In the genomic region with DNA sequence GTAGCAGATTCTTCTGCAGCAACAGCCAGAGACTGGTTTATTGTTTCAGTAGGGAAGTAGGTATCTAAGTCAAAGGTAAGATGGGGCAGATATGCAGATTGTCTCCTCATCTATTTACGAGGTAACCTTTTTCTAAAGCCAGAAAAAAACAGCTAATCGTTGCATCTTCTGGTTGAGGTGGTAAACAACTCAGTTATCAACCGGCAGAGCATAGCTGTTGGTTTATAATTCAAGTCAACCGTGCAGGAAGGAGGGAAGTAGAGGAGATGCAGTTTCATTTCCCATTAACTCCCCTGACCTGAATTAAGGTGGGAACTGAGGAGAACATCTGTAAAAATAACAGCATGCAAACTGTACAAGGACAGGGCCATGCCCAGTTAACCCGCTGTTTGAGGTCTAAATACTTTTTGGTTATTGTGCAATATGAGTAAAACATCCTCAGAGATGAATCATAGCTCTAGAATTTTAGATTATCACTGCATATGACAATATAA, we compare ENCODE assay signal across 12 cellular contexts.
DNase-seq lines count a peak whose midpoint lies in the region; ATAC-seq, FAIRE-seq and TF ChIP-seq lines count a peak whose summit lies in the region.
"Had no signal": no experiment of that assay in that cellular context is flagged by ENCODE, and none has a peak within 500 bp of the region (broad histone marks: within the 10 kb centered on the region; RNA-seq: fewer than 3 reads in every experiment).

No MANE protein-coding gene starts in this region.

- H3K9me3 ChIP-seq in CD8-positive, alpha-beta memory T cell (ENCODE audit: low read length): no peaks in the 10 kb centered on the region
- H3K9me3 ChIP-seq in IMR-90 (ENCODE audit: control insufficient read depth, insufficient read depth, low read length) (no peaks in the 10 kb centered on the region), astrocyte (ENCODE audit: insufficient read depth, low read depth, low read length) (no peaks in the 10 kb centered on the region), mesenchymal stem cell (ENCODE audit: control insufficient read depth, low read length) (no peaks in the 10 kb centered on the region)
- H3K9me3 ChIP-seq: adrenal gland had no signal

- H3K4me1 Mint-ChIP-seq in CD8-positive, alpha-beta memory T cell: peaks cover 92 to 99% (median 97%) of the 10 kb centered on the region in 3 donors
- H3K4me1 Mint-ChIP-seq in astrocyte (ENCODE audit: low read depth, unreplicated experiment) (peaks cover 27% of the 10 kb centered on the region), endothelial cell (ENCODE audit: unreplicated experiment) (peaks cover 6% of the 10 kb centered on the region)

- POLR2A ChIA-PET in CD8-positive, alpha-beta memory T cell (lab: Charles Lee): interaction anchor here (1.3 to 2.2 kb wide), 4 partner anchors 10 to 25 kb away, joined by 4 to 7 read pairs (median 5); no protein-coding TSS in a partner anchor
- POLR2A ChIA-PET in IMR-90 (lab: Charles Lee; ENCODE audit: unreplicated experiment): no interaction called here

- H3K36me3 Mint-ChIP-seq in CD8-positive, alpha-beta memory T cell: no peaks in the 10 kb centered on the region
- no peaks in the 10 kb centered on the region for H3K36me3 Mint-ChIP-seq in astrocyte (ENCODE audit: low read depth, unreplicated experiment)
- no peaks in the 10 kb centered on the region for H3K36me3 Mint-ChIP-seq in endothelial cell (ENCODE audit: low read depth, unreplicated experiment)

- TF ChIP-seq CTCF in IMR-90 (conservative IDR thresholded peaks at IDR 0.05; ENCODE audit: low read depth, low read length) (no peak), astrocyte (IDR thresholded peaks at IDR 0.05; ENCODE audit: insufficient read depth, low read depth, low read length) (no peak), endothelial cell (IDR thresholded peaks at IDR 0.05; ENCODE audit: unreplicated experiment) (no peak)

- H3K18ac ChIP-seq in IMR-90 (ENCODE audit: low read depth, low read length) (peak overlapping the region; percentile 94), mesenchymal stem cell (ENCODE audit: low read depth in 1 of 2, low read length in 2 of 2) (no peak overlapping the region)

- H3K4me3 ChIP-seq in CD8-positive, alpha-beta memory T cell (ENCODE audit: low read length): no peak overlapping the region
- H3K4me3 ChIP-seq in IMR-90 (ENCODE audit: insufficient read depth, low read depth, low read length) (no peak overlapping the region), astrocyte (ENCODE audit: insufficient read depth, low read depth, low read length) (no peak overlapping the region), mesenchymal stem cell (ENCODE audit: insufficient read depth in 1 of 2, low read depth in 1 of 2, low read length in 2 of 2) (no peak overlapping the region)
- H3K4me3 ChIP-seq: adrenal gland had no signal

- no peak overlapping the region for H3K9ac ChIP-seq in IMR-90 (ENCODE audit: low read depth, low read length)
- H3K9ac ChIP-seq in astrocyte (ENCODE audit: low read length): no peak overlapping the region
- no peak overlapping the region for H3K9ac ChIP-seq in mesenchymal stem cell (ENCODE audit: low read length)

- H3K79me2 ChIP-seq in astrocyte (ENCODE audit: insufficient read depth, low read length): no peaks in the 10 kb centered on the region

- peak overlapping the region; percentile 69 for H3K56ac ChIP-seq in IMR-90 (ENCODE audit: extremely low read depth, insufficient read depth, low read length)

- intact Hi-C loops in IMR-90 (cut with micrococcal nuclease): loop anchor here (10.0 kb wide), 1 partner anchor 100 kb away; no protein-coding TSS in a partner anchor

- peak overlapping the region; percentile 95; the same call in 2 of the 3 replicates for H2BK15ac ChIP-seq in IMR-90 (ENCODE audit: low read depth, low read length)
- no peak overlapping the region for H2BK15ac ChIP-seq in mesenchymal stem cell (ENCODE audit: low read depth, poor library complexity, severe bottlenecking)

- H3K27me3 ChIP-seq in CD8-positive, alpha-beta memory T cell (ENCODE audit: insufficient read depth, low read length, poor library complexity, severe bottlenecking): no peaks in the 10 kb centered on the region
- H3K27me3 ChIP-seq in IMR-90 (ENCODE audit: control insufficient read depth, insufficient read depth, low read length): no peaks in the 10 kb centered on the region
- no peaks in the 10 kb centered on the region for H3K27me3 ChIP-seq in astrocyte (ENCODE audit: insufficient read depth, low read length)
- H3K27me3 ChIP-seq in mesenchymal stem cell (ENCODE audit: control insufficient read depth in 1 of 2, insufficient read depth in 1 of 2, low read length in 2 of 2): no peaks in the 10 kb centered on the region
- H3K27me3 ChIP-seq: adrenal gland had no signal

- H4K8ac ChIP-seq in IMR-90 (ENCODE audit: low read depth in 2 of 2, low read length in 2 of 2) (peak overlapping the region; percentile 64 to 84), mesenchymal stem cell (ENCODE audit: low read length) (no peak overlapping the region)

- H3K4me3 Mint-ChIP-seq in CD8-positive, alpha-beta memory T cell: peak overlapping the region; percentile 46 to 93 (median 61)
- no peak overlapping the region for H3K4me3 Mint-ChIP-seq in astrocyte (ENCODE audit: unreplicated experiment)
- H3K4me3 Mint-ChIP-seq in endothelial cell (ENCODE audit: unreplicated experiment): no peak overlapping the region

- H3K4ac ChIP-seq in IMR-90 (ENCODE audit: low read depth, low read length) (peak overlapping the region; percentile 73), mesenchymal stem cell (ENCODE audit: low read depth in 1 of 2, low read length in 2 of 2) (no peak overlapping the region)

- peak overlapping the region; percentile 18 for H3K27ac ChIP-seq in CD8-positive, alpha-beta memory T cell (ENCODE audit: low read depth, low read length)
- peak overlapping the region; percentile 48; the same call in 1 of the 2 replicates for H3K27ac ChIP-seq in IMR-90 (ENCODE audit: insufficient read depth, low read length)
- H3K27ac ChIP-seq in astrocyte (ENCODE audit: low read depth, low read length): no peak overlapping the region
- peak overlapping the region; percentile 91 for H3K27ac ChIP-seq in mesenchymal stem cell (ENCODE audit: low read length, poor library complexity, severe bottlenecking)
- H3K27ac ChIP-seq: adrenal gland had no signal

- no peaks in the 10 kb centered on the region for H3K27me3 Mint-ChIP-seq in CD8-positive, alpha-beta memory T cell
- H3K27me3 Mint-ChIP-seq in astrocyte (ENCODE audit: low read depth, unreplicated experiment) (no peaks in the 10 kb centered on the region), endothelial cell (ENCODE audit: unreplicated experiment) (no peaks in the 10 kb centered on the region)

- peak overlapping the region; percentile 83 for H2BK20ac ChIP-seq in IMR-90 (ENCODE audit: low read depth, low read length)

- in situ Hi-C loops in IMR-90 (cut with MboI; ENCODE audit: low sequenced_read_pairs): no loop called here

- H4K20me1 ChIP-seq in IMR-90 (ENCODE audit: insufficient read depth, low read length) (no peaks in the 10 kb centered on the region), astrocyte (ENCODE audit: insufficient read depth, low read length) (no peaks in the 10 kb centered on the region)

- H3K14ac ChIP-seq in IMR-90 (replicated peaks; ENCODE audit: low read depth, low read length): peak overlapping the region; percentile 32
- no peak overlapping the region for H3K14ac ChIP-seq in mesenchymal stem cell (ENCODE audit: low read length in 2 of 2)

- H4K91ac ChIP-seq in IMR-90 (ENCODE audit: insufficient read depth, low read depth, low read length) (peak overlapping the region; percentile 92), mesenchymal stem cell (ENCODE audit: low read length) (no peak overlapping the region)

- dilution Hi-C loops in IMR-90 (cut with HindIII; ENCODE audit: low sequenced_read_pairs, unreplicated experiment): no loop called here

- H3K36me3 ChIP-seq in CD8-positive, alpha-beta memory T cell (ENCODE audit: insufficient read depth, low read length): no peaks in the 10 kb centered on the region
- H3K36me3 ChIP-seq in IMR-90 (ENCODE audit: control insufficient read depth, insufficient read depth, low read length) (no peaks in the 10 kb centered on the region), astrocyte (ENCODE audit: insufficient read depth, low read length) (no peaks in the 10 kb centered on the region), mesenchymal stem cell (ENCODE audit: control insufficient read depth in 1 of 2, insufficient read depth in 2 of 2, low read depth in 1 of 2, low read length in 2 of 2) (no peaks in the 10 kb centered on the region)
- H3K36me3 ChIP-seq: adrenal gland had no signal

- peaks cover 88% of the 10 kb centered on the region for H3K4me1 ChIP-seq in CD8-positive, alpha-beta memory T cell (ENCODE audit: insufficient read depth, low read length)
- H3K4me1 ChIP-seq in IMR-90 (ENCODE audit: control insufficient read depth, insufficient read depth, low read length): peaks cover 18% of the 10 kb centered on the region
- H3K4me1 ChIP-seq in astrocyte (ENCODE audit: insufficient read depth, low read length): peaks cover 24% of the 10 kb centered on the region
- H3K4me1 ChIP-seq in mesenchymal stem cell (ENCODE audit: control insufficient read depth, insufficient read depth, low read depth, low read length): peaks cover 5% of the 10 kb centered on the region

- peak overlapping the region; percentile 85; the same call in 1 of the 2 replicates for H4K5ac ChIP-seq in IMR-90 (ENCODE audit: low read depth, low read length)

- H2AK5ac ChIP-seq in IMR-90 (ENCODE audit: low read depth, low read length) (peak overlapping the region; percentile 86; the same call in 1 of the 2 replicates), mesenchymal stem cell (ENCODE audit: low read length, severe bottlenecking) (no peak overlapping the region)

- WGBS in IMR-90 (ENCODE audit: extremely low coverage in 2 of 2, insufficient read length in 1 of 2), 2 experiments: no CpG with 5 or more reads among the region's 5 CpGs
- WGBS in mesenchymal stem cell: 89% methylated on average over 4 of the region's 5 CpGs

- no peak overlapping the region for H2AK9ac ChIP-seq in IMR-90 (replicated peaks; ENCODE audit: low read depth, low read length, poor library complexity)

- TF ChIP-seq POLR2A in IMR-90 (IDR thresholded peaks at IDR 0.05; ENCODE audit: low read depth, low read length): no peak

- CTCF ChIA-PET in CD8-positive, alpha-beta memory T cell (lab: Charles Lee): interaction anchor here (0.9 to 3.4 kb wide), 5 partner anchors 17 to 158 kb away, joined by 3 to 27 read pairs (median 4); no protein-coding TSS in a partner anchor
- CTCF ChIA-PET in IMR-90 (lab: Yijun Ruan, JAX): no interaction called here

- peak overlapping the region; percentile 49 for H3K23ac ChIP-seq in IMR-90 (ENCODE audit: low read depth, low read length)
- H3K23ac ChIP-seq in mesenchymal stem cell (ENCODE audit: low read length in 2 of 2): no peak overlapping the region

- FAIRE-seq in astrocyte (lab: Jason Lieb, UNC): peak; percentile 32
- FAIRE-seq: G401.6 had no signal

- H3K9me3 Mint-ChIP-seq in CD8-positive, alpha-beta memory T cell: no peaks in the 10 kb centered on the region
- H3K9me3 Mint-ChIP-seq in astrocyte (ENCODE audit: unreplicated experiment) (no peaks in the 10 kb centered on the region), endothelial cell (ENCODE audit: unreplicated experiment) (no peaks in the 10 kb centered on the region)

- ATAC-seq in IMR-90 (ENCODE audit: low read depth) (peak; percentile 24; the same call in 1 of the 2 replicates), GM19467 (IDR thresholded peaks at IDR 0.05; ENCODE audit: unreplicated experiment) (no peak), GM21447 (IDR thresholded peaks at IDR 0.05; ENCODE audit: unreplicated experiment) (no peak)

- H2AFZ ChIP-seq in IMR-90 (replicated peaks; ENCODE audit: low read length, poor library complexity) (no peak overlapping the region), astrocyte (ENCODE audit: low read depth, low read length) (no peak overlapping the region), mesenchymal stem cell (ENCODE audit: low read depth, low read length) (no peak overlapping the region)

- peaks cover 14% of the 10 kb centered on the region; the same call in 1 of the 2 replicates for H3K9me1 ChIP-seq in IMR-90 (ENCODE audit: insufficient read depth, low read length)

- H3K79me1 ChIP-seq in IMR-90 (ENCODE audit: low read depth in 1 of 2, low read length in 2 of 2): no peaks in the 10 kb centered on the region; a peak in 1 of 4 replicates
- no peaks in the 10 kb centered on the region for H3K79me1 ChIP-seq in mesenchymal stem cell (replicated peaks; ENCODE audit: low read length, poor library complexity, severe bottlenecking)

- H2BK12ac ChIP-seq in mesenchymal stem cell (ENCODE audit: low read length in 2 of 2): no peak overlapping the region

- peak overlapping the region; percentile 84 for H2BK120ac ChIP-seq in IMR-90 (ENCODE audit: low read depth, low read length)
- H2BK120ac ChIP-seq in mesenchymal stem cell (ENCODE audit: low read depth, low read length): no peak overlapping the region

- no TSS peak for BruUV-seq in IMR-90 (replicated peaks; lab: Mats Ljungman, UMichigan)

- peak in 1 of 5 donors; percentile 54 for DNase-seq in CD8-positive, alpha-beta memory T cell
- DNase-seq in IMR-90: peak; percentile 67
- DNase-seq in astrocyte (ENCODE audit: low read depth): peak; percentile 70
- DNase-seq in mesenchymal stem cell: no peak
- DNase-seq in endothelial cell (ENCODE audit: low spot score): no peak
- no peak for DNase-seq in NCI-H526 treated with DMSO at 0.1 percent for 48 hours (lab: John Stamatoyannopoulos, UW)
- DNase-seq: adrenal gland; NCI-H748 treated with DMSO at 0.1 percent for 48 hours; stimulated activated CD4-positive, alpha-beta T cell treated with anti-CD3 and anti-CD28 coated beads, Interleukin-12 subunit alpha, Interleukin-12 subunit beta, amount 100 ng/mL, for 4 hours had no signal

- H3K4me2 ChIP-seq in IMR-90 (ENCODE audit: low read depth, low read length) (peak overlapping the region; percentile 79; the same call in 1 of the 2 replicates), astrocyte (ENCODE audit: low read length) (peak overlapping the region; percentile 47), mesenchymal stem cell (ENCODE audit: low read length, poor library complexity, severe bottlenecking) (no peak overlapping the region)

- TF ChIP-seq RAD21 in IMR-90 (IDR thresholded peaks at IDR 0.05; ENCODE audit: low read length): no peak

- H2BK5ac ChIP-seq in IMR-90 (ENCODE audit: low read depth, low read length, poor library complexity, severe bottlenecking): peak overlapping the region; percentile 97
- no peak overlapping the region for H2BK5ac ChIP-seq in mesenchymal stem cell (ENCODE audit: low read depth, low read length, poor library complexity, severe bottlenecking)

- peak overlapping the region; percentile 90 to 98 (median 94) for H3K27ac Mint-ChIP-seq in CD8-positive, alpha-beta memory T cell
- H3K27ac Mint-ChIP-seq in astrocyte (ENCODE audit: unreplicated experiment) (no peak overlapping the region), endothelial cell (ENCODE audit: unreplicated experiment) (no peak overlapping the region)

Comparison
In these comparisons a context has a peak if more than half of its experiments do, and no peak if none do; other contexts are left out.
1. DNase-seq: peak in IMR-90 (single experiment) and astrocyte (single experiment); none in mesenchymal stem cell (single experiment), endothelial cell (single experiment) and NCI-H526 treated with DMSO at 0.1 percent for 48 hours (single experiment).
2. H3K27ac Mint-ChIP-seq: peak in CD8-positive, alpha-beta memory T cell (8 of 8); none in astrocyte (single experiment) and endothelial cell (single experiment).
3. H3K4me3 Mint-ChIP-seq: peak in CD8-positive, alpha-beta memory T cell (7 of 7); none in astrocyte (single experiment) and endothelial cell (single experiment).